28 cellular contexts compared by ENCODE assay signal in the genomic region with DNA sequence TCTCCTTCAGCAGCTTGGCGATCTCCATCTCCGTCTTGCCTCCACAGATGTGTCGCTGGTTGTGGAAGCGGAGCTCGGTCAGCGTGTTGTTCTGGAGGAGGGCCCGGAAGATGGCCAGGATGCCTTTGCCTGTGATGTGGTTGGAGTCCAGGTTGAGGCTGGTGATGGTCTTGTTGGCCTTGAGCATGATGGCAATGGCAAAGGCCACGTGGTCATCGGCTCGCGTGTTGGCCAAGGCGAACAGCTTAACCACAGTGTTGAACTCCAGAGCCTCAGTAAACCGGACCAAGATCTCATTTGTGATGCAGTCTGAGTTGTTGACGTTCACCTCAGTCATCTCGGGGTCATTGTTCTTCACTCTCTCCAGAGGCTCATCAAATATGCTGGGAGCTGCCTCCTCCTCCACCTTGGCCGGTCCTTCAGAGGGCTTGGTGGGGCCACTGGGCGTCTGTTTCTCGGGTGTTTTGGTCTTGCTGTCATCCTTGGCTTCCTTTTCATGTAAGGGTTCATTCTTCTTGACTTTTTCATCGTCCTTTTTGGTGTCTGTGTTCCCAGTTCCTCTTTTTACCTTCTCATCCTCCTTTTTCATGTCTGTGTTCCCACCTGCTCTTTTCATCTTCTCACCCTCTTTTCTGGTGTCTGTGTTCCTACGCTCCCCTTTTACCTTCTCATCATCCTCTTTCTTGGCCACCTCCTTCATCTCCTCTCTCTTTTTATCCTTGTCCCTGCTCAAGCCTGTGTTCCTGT. TPM values are rescaled to one million over a fixed set of nuclear protein-coding genes. Genes with fewer than 3 reads are reported as not detected.
DNase-seq lines count a peak whose midpoint lies in the region; ATAC-seq and TF ChIP-seq lines count a peak whose summit lies in the region.
"Had no signal": no experiment of that assay in that cellular context is flagged by ENCODE, and none has a peak within 500 bp of the region (broad histone marks: within the 10 kb centered on the region; RNA-seq: fewer than 3 reads in every experiment).

No MANE protein-coding gene starts in this region.

- H3K36me3 ChIP-seq in IMR-90 (ENCODE audit: control insufficient read depth, insufficient read depth, low read length) = peaks cover 36% of the 10 kb centered on the region
- peaks cover 37% of the 10 kb centered on the region for H3K36me3 ChIP-seq in thoracic aorta
- no peaks in the 10 kb centered on the region for H3K36me3 ChIP-seq in CD4-positive, alpha-beta memory T cell (ENCODE audit: insufficient read depth, low read length)
- H3K36me3 ChIP-seq: MG63, neural progenitor cell had no signal

- H4K8ac ChIP-seq in IMR-90 (ENCODE audit: low read depth in 2 of 2, low read length in 2 of 2) = no peak overlapping the region

- no peak for DNase-seq in IMR-90
- DNase-seq in coronary artery (ENCODE audit: low spot score) = no peak
- DNase-seq in osteocyte (ENCODE audit: extremely low spot score, unreplicated experiment) = no peak
- no peak for DNase-seq in thoracic aorta (ENCODE audit: low spot score)
- no peak for DNase-seq in activated naive CD4-positive, alpha-beta T cell treated with anti-CD3 and anti-CD28 coated beads for 36 hours
- no peak for DNase-seq in activated T-helper 1 cell treated with anti-CD3 and anti-CD28 coated beads, Interleukin-12 subunit alpha, Interleukin-12 subunit beta, Interleukin-2, Interleukin-4 antibody, amounts not matched to agents 30 ng/mL and 10 ng/mL and 1 ng/mL, durations not matched to agents 14 hours and 24 hours and 36 hours (ENCODE audit: low spot score)
- DNase-seq in CD4-positive, alpha-beta memory T cell = no peak
- DNase-seq: activated CD4-positive, alpha-beta T cell treated with anti-CD3 and anti-CD28 coated beads, Interleukin-2, amount 10 ng/mL, durations not matched to agents 7 days and 5 days; activated CD8-positive, alpha-beta memory T cell treated with anti-CD3 and anti-CD28 coated beads, Interleukin-2, amount 10 ng/mL, durations not matched to agents 7 days and 5 days; activated naive CD8-positive, alpha-beta T cell treated with anti-CD3 and anti-CD28 coated beads for 36 hours; C1 segment of cervical spinal cord; dermis blood vessel endothelial cell; foreskin keratinocyte; hippocampal formation; NCI-H1417 treated with DMSO at 0.1 percent for 48 hours; NCI-H2107; NCI-H510A treated with DMSO at 0.1 percent for 48 hours; Peyer's patch; stimulated activated CD4-positive, alpha-beta T cell treated with anti-CD3 and anti-CD28 coated beads, Interleukin-4, amount 100 ng/mL, for 24 hours; T-helper 2 cell had no signal

- CTCF ChIA-PET in IMR-90 (lab: Yijun Ruan, JAX) = no interaction called here
- CTCF ChIA-PET in activated naive CD4-positive, alpha-beta T cell treated with anti-CD3 and anti-CD28 coated beads for 36 hours (lab: Charles Lee) = interaction anchor here (0.6 to 8.0 kb wide), 2 partner anchors 73 to 164 kb away, joined by 5 to 123 read pairs; no protein-coding TSS in a partner anchor
- CTCF ChIA-PET in CD4-positive, alpha-beta memory T cell (lab: Charles Lee; ENCODE audit: partially characterized antibody) = interaction anchor here (0.7 to 5.2 kb wide), 2 partner anchors 18 to 72 kb away, joined by 3 to 91 read pairs; no protein-coding TSS in a partner anchor

- peak overlapping the region; percentile 51; the same call in 1 of the 2 replicates for H2AK5ac ChIP-seq in IMR-90 (ENCODE audit: low read depth, low read length)

- no peak overlapping the region for H2BK20ac ChIP-seq in IMR-90 (ENCODE audit: low read depth, low read length)

- no peak for ATAC-seq in IMR-90 (ENCODE audit: low read depth)
- ATAC-seq in thoracic aorta (ENCODE audit: insufficient number of reproducible peaks, low FRiP score, low read depth) = no peak
- no peak for ATAC-seq in GM19035 (IDR thresholded peaks at IDR 0.05; ENCODE audit: unreplicated experiment)
- ATAC-seq: activated CD8-positive, alpha-beta memory T cell treated with anti-CD3 and anti-CD28 coated beads, Interleukin-2, amount 10 ng/mL, durations not matched to agents 7 days and 5 days; foreskin keratinocyte had no signal

- H3K36me3 Mint-ChIP-seq in osteocyte (ENCODE audit: unreplicated experiment) = peaks cover 12% of the 10 kb centered on the region
- no peaks in the 10 kb centered on the region for H3K36me3 Mint-ChIP-seq in activated naive CD4-positive, alpha-beta T cell treated with anti-CD3 and anti-CD28 coated beads for 36 hours (ENCODE audit: low read depth)
- no peaks in the 10 kb centered on the region for H3K36me3 Mint-ChIP-seq in activated T-helper 1 cell treated with anti-CD3 and anti-CD28 coated beads, Interleukin-12 subunit alpha, Interleukin-12 subunit beta, Interleukin-2, Interleukin-4 antibody, amounts not matched to agents 30 ng/mL and 10 ng/mL and 1 ng/mL, durations not matched to agents 14 hours and 24 hours and 36 hours (ENCODE audit: low read depth)
- H3K36me3 Mint-ChIP-seq in CD4-positive, alpha-beta memory T cell = no peaks in the 10 kb centered on the region
- H3K36me3 Mint-ChIP-seq: activated CD8-positive, alpha-beta memory T cell treated with anti-CD3 and anti-CD28 coated beads, Interleukin-2, amount 10 ng/mL, durations not matched to agents 7 days and 5 days; activated naive CD8-positive, alpha-beta T cell treated with anti-CD3 and anti-CD28 coated beads for 36 hours; IgD-negative memory B cell had no signal

- no peaks in the 10 kb centered on the region for H3K27me3 Mint-ChIP-seq in osteocyte (ENCODE audit: unreplicated experiment)
- no peaks in the 10 kb centered on the region for H3K27me3 Mint-ChIP-seq in activated naive CD4-positive, alpha-beta T cell treated with anti-CD3 and anti-CD28 coated beads for 36 hours (ENCODE audit: low read depth)
- peaks cover 4% of the 10 kb centered on the region for H3K27me3 Mint-ChIP-seq in activated T-helper 1 cell treated with anti-CD3 and anti-CD28 coated beads, Interleukin-12 subunit alpha, Interleukin-12 subunit beta, Interleukin-2, Interleukin-4 antibody, amounts not matched to agents 30 ng/mL and 10 ng/mL and 1 ng/mL, durations not matched to agents 14 hours and 24 hours and 36 hours (ENCODE audit: insufficient read depth)
- H3K27me3 Mint-ChIP-seq in CD4-positive, alpha-beta memory T cell = peaks cover 0 to 2% of the 10 kb centered on the region in 2 donors
- H3K27me3 Mint-ChIP-seq: activated naive CD8-positive, alpha-beta T cell treated with anti-CD3 and anti-CD28 coated beads for 36 hours; stimulated activated naive CD8-positive, alpha-beta T cell treated with anti-CD3 and anti-CD28 coated beads, Interleukin-15, Interleukin-2, amounts not matched to agents 100 ng/mL and 50 ng/mL, for 24 hours had no signal

- peaks cover 47% of the 10 kb centered on the region for H3K4me1 Mint-ChIP-seq in osteocyte (ENCODE audit: unreplicated experiment)
- peaks cover 5% of the 10 kb centered on the region for H3K4me1 Mint-ChIP-seq in activated naive CD4-positive, alpha-beta T cell treated with anti-CD3 and anti-CD28 coated beads for 36 hours (ENCODE audit: low read depth)
- H3K4me1 Mint-ChIP-seq in activated T-helper 1 cell treated with anti-CD3 and anti-CD28 coated beads, Interleukin-12 subunit alpha, Interleukin-12 subunit beta, Interleukin-2, Interleukin-4 antibody, amounts not matched to agents 30 ng/mL and 10 ng/mL and 1 ng/mL, durations not matched to agents 14 hours and 24 hours and 36 hours (ENCODE audit: low read depth) = peaks cover 10% of the 10 kb centered on the region
- H3K4me1 Mint-ChIP-seq in CD4-positive, alpha-beta memory T cell = peaks cover 5 to 7% (median 6%) of the 10 kb centered on the region in 4 donors

- H2AFZ ChIP-seq in IMR-90 (replicated peaks; ENCODE audit: low read length, poor library complexity) = no peak overlapping the region
- H2AFZ ChIP-seq: neural progenitor cell had no signal

- no peak overlapping the region for H3K9ac ChIP-seq in IMR-90 (ENCODE audit: low read depth, low read length)
- H3K9ac ChIP-seq: neural progenitor cell had no signal

- H3K27ac ChIP-seq in IMR-90 (ENCODE audit: insufficient read depth, low read length) (no peak overlapping the region), coronary artery (peak overlapping the region; percentile 58 to 91), thoracic aorta (peak overlapping the region; percentile 93 to 96)
- no peak overlapping the region for H3K27ac ChIP-seq in CD4-positive, alpha-beta memory T cell (ENCODE audit: low read depth, low read length)
- H3K27ac ChIP-seq: epithelial cell of prostate, foreskin keratinocyte, neural progenitor cell, VCaP had no signal

- H2AK9ac ChIP-seq in IMR-90 (replicated peaks; ENCODE audit: low read depth, low read length, poor library complexity) = no peak overlapping the region

- H2BK15ac ChIP-seq in IMR-90 (ENCODE audit: low read depth, low read length) = no peak overlapping the region

- no peak overlapping the region for H4K91ac ChIP-seq in IMR-90 (ENCODE audit: insufficient read depth, low read depth, low read length)

- no peaks in the 10 kb centered on the region for H3K9me3 Mint-ChIP-seq in osteocyte (ENCODE audit: unreplicated experiment)
- no peaks in the 10 kb centered on the region for H3K9me3 Mint-ChIP-seq in activated naive CD4-positive, alpha-beta T cell treated with anti-CD3 and anti-CD28 coated beads for 36 hours
- no peaks in the 10 kb centered on the region for H3K9me3 Mint-ChIP-seq in activated T-helper 1 cell treated with anti-CD3 and anti-CD28 coated beads, Interleukin-12 subunit alpha, Interleukin-12 subunit beta, Interleukin-2, Interleukin-4 antibody, amounts not matched to agents 30 ng/mL and 10 ng/mL and 1 ng/mL, durations not matched to agents 14 hours and 24 hours and 36 hours
- H3K9me3 Mint-ChIP-seq in CD4-positive, alpha-beta memory T cell = no peaks in the 10 kb centered on the region
- H3K9me3 Mint-ChIP-seq: activated CD4-positive, alpha-beta T cell treated with anti-CD3 and anti-CD28 coated beads, Interleukin-2, amount 10 ng/mL, durations not matched to agents 7 days and 5 days; activated naive CD8-positive, alpha-beta T cell treated with anti-CD3 and anti-CD28 coated beads for 36 hours; neural progenitor cell; stimulated activated naive CD8-positive, alpha-beta T cell treated with anti-CD3 and anti-CD28 coated beads, Interleukin-15, Interleukin-2, amounts not matched to agents 100 ng/mL and 50 ng/mL, for 24 hours had no signal

- H3K4me3 ChIP-seq in IMR-90 (ENCODE audit: insufficient read depth, low read depth, low read length) (no peak overlapping the region), coronary artery (peak overlapping the region; percentile 3), thoracic aorta (no peak overlapping the region)
- no peak overlapping the region for H3K4me3 ChIP-seq in CD4-positive, alpha-beta memory T cell (ENCODE audit: low read length in 2 of 2)
- H3K4me3 ChIP-seq: MG63, neural progenitor cell, Peyer's patch had no signal

- H3K14ac ChIP-seq in IMR-90 (replicated peaks; ENCODE audit: low read depth, low read length) = no peak overlapping the region

- peak overlapping the region; percentile 13; the same call in 1 of the 2 replicates for H3K4ac ChIP-seq in IMR-90 (ENCODE audit: low read depth, low read length)

- intact Hi-C loops in IMR-90 (cut with micrococcal nuclease) = no loop called here
- intact Hi-C loops in activated naive CD4-positive, alpha-beta T cell treated with anti-CD3 and anti-CD28 coated beads for 36 hours (cut with micrococcal nuclease) = no loop called here
- intact Hi-C loops in activated T-helper 1 cell treated with anti-CD3 and anti-CD28 coated beads, Interleukin-12 subunit alpha, Interleukin-12 subunit beta, Interleukin-2, Interleukin-4 antibody, amounts not matched to agents 30 ng/mL and 10 ng/mL and 1 ng/mL, durations not matched to agents 14 hours and 24 hours and 36 hours (cut with micrococcal nuclease) = no loop called here
- intact Hi-C loops in CD4-positive, alpha-beta memory T cell (cut with micrococcal nuclease) = no loop called here

- H3K27me3 ChIP-seq in IMR-90 (ENCODE audit: control insufficient read depth, insufficient read depth, low read length) = no peaks in the 10 kb centered on the region
- H3K27me3 ChIP-seq in thoracic aorta (replicated peaks; ENCODE audit: insufficient read depth) = no peaks in the 10 kb centered on the region
- H3K27me3 ChIP-seq in CD4-positive, alpha-beta memory T cell (ENCODE audit: insufficient read depth, low read length) = no peaks in the 10 kb centered on the region
- H3K27me3 ChIP-seq: foreskin keratinocyte, MG63, neural progenitor cell, Peyer's patch had no signal

- no peak overlapping the region for H4K5ac ChIP-seq in IMR-90 (ENCODE audit: low read depth, low read length)

- H3K4me3 Mint-ChIP-seq in osteocyte (ENCODE audit: unreplicated experiment) = no peak overlapping the region
- H3K4me3 Mint-ChIP-seq in activated naive CD4-positive, alpha-beta T cell treated with anti-CD3 and anti-CD28 coated beads for 36 hours = no peak overlapping the region
- H3K4me3 Mint-ChIP-seq in activated T-helper 1 cell treated with anti-CD3 and anti-CD28 coated beads, Interleukin-12 subunit alpha, Interleukin-12 subunit beta, Interleukin-2, Interleukin-4 antibody, amounts not matched to agents 30 ng/mL and 10 ng/mL and 1 ng/mL, durations not matched to agents 14 hours and 24 hours and 36 hours = no peak overlapping the region
- H3K4me3 Mint-ChIP-seq in CD4-positive, alpha-beta memory T cell = no peak overlapping the region
- H3K4me3 Mint-ChIP-seq: activated CD4-positive, alpha-beta T cell treated with anti-CD3 and anti-CD28 coated beads, Interleukin-2, amount 10 ng/mL, durations not matched to agents 7 days and 5 days; activated CD8-positive, alpha-beta memory T cell treated with anti-CD3 and anti-CD28 coated beads, Interleukin-2, amount 10 ng/mL, durations not matched to agents 7 days and 5 days; activated naive CD8-positive, alpha-beta T cell treated with anti-CD3 and anti-CD28 coated beads for 36 hours; IgD-negative memory B cell; neural progenitor cell; stimulated activated naive CD8-positive, alpha-beta T cell treated with anti-CD3 and anti-CD28 coated beads, Interleukin-15, Interleukin-2, amounts not matched to agents 100 ng/mL and 50 ng/mL, for 24 hours had no signal

- no peaks in the 10 kb centered on the region for H4K20me1 ChIP-seq in IMR-90 (ENCODE audit: insufficient read depth, low read length)

- TF ChIP-seq CTCF in IMR-90 (conservative IDR thresholded peaks at IDR 0.05; ENCODE audit: low read depth, low read length) (no peak), coronary artery (IDR thresholded peaks at IDR 0.05) (no peak), osteocyte (IDR thresholded peaks at IDR 0.05) (no peak), thoracic aorta (IDR thresholded peaks at IDR 0.05) (no peak)

- POLR2A ChIA-PET in IMR-90 (lab: Charles Lee; ENCODE audit: unreplicated experiment) = no interaction called here
- POLR2A ChIA-PET in CD4-positive, alpha-beta memory T cell (lab: Charles Lee; ENCODE audit: partially characterized antibody) = no interaction called here

- H3K23ac ChIP-seq in IMR-90 (ENCODE audit: low read depth, low read length) = no peak overlapping the region

- H2BK5ac ChIP-seq in IMR-90 (ENCODE audit: low read depth, low read length, poor library complexity, severe bottlenecking) = no peak overlapping the region

- no peak for TF ChIP-seq RAD21 in IMR-90 (IDR thresholded peaks at IDR 0.05; ENCODE audit: low read length)

- no peak overlapping the region for H3K4me2 ChIP-seq in IMR-90 (ENCODE audit: low read depth, low read length)
- H3K4me2 ChIP-seq: neural progenitor cell had no signal

- no peak overlapping the region for H3K18ac ChIP-seq in IMR-90 (ENCODE audit: low read depth, low read length)

- H3K4me1 ChIP-seq in IMR-90 (ENCODE audit: control insufficient read depth, insufficient read depth, low read length) (peaks cover 28% of the 10 kb centered on the region), thoracic aorta (ENCODE audit: control insufficient read depth in 1 of 2, low read depth in 2 of 2) (peaks cover 61 to 82% of the 10 kb centered on the region in 2 donors)
- H3K4me1 ChIP-seq in CD4-positive, alpha-beta memory T cell (ENCODE audit: insufficient read depth, low read length) = peaks cover 7% of the 10 kb centered on the region
- H3K4me1 ChIP-seq: neural progenitor cell had no signal

- H3K56ac ChIP-seq in IMR-90 (ENCODE audit: extremely low read depth, insufficient read depth, low read length) = no peak overlapping the region

- peaks cover 23 to 50% of the 10 kb centered on the region in 2 experiments for H3K79me1 ChIP-seq in IMR-90 (ENCODE audit: low read depth in 1 of 2, low read length in 2 of 2)

- dilution Hi-C loops in IMR-90 (cut with HindIII; ENCODE audit: low sequenced_read_pairs, unreplicated experiment) = no loop called here

- peak overlapping the region; percentile 76 for H3K27ac Mint-ChIP-seq in osteocyte (ENCODE audit: unreplicated experiment)
- no peak overlapping the region for H3K27ac Mint-ChIP-seq in activated naive CD4-positive, alpha-beta T cell treated with anti-CD3 and anti-CD28 coated beads for 36 hours
- H3K27ac Mint-ChIP-seq in activated T-helper 1 cell treated with anti-CD3 and anti-CD28 coated beads, Interleukin-12 subunit alpha, Interleukin-12 subunit beta, Interleukin-2, Interleukin-4 antibody, amounts not matched to agents 30 ng/mL and 10 ng/mL and 1 ng/mL, durations not matched to agents 14 hours and 24 hours and 36 hours = no peak overlapping the region
- H3K27ac Mint-ChIP-seq in CD4-positive, alpha-beta memory T cell = peak overlapping the region in 2 of 7 donors; percentile 4 to 42
- H3K27ac Mint-ChIP-seq: activated CD4-positive, alpha-beta T cell treated with anti-CD3 and anti-CD28 coated beads, Interleukin-2, amount 10 ng/mL, durations not matched to agents 7 days and 5 days; activated CD8-positive, alpha-beta memory T cell treated with anti-CD3 and anti-CD28 coated beads, Interleukin-2, amount 10 ng/mL, durations not matched to agents 7 days and 5 days; activated naive CD8-positive, alpha-beta T cell treated with anti-CD3 and anti-CD28 coated beads for 36 hours; IgD-negative memory B cell; neural progenitor cell; stimulated activated naive CD8-positive, alpha-beta T cell treated with anti-CD3 and anti-CD28 coated beads, Interleukin-15, Interleukin-2, amounts not matched to agents 100 ng/mL and 50 ng/mL, for 24 hours had no signal

- peaks cover 22% of the 10 kb centered on the region for H3K9me1 ChIP-seq in IMR-90 (ENCODE audit: insufficient read depth, low read length)

- no peak overlapping the region for H2BK120ac ChIP-seq in IMR-90 (ENCODE audit: low read depth, low read length)

- H3K9me3 ChIP-seq in IMR-90 (ENCODE audit: control insufficient read depth, insufficient read depth, low read length) (no peaks in the 10 kb centered on the region), thoracic aorta (no peaks in the 10 kb centered on the region)
- H3K9me3 ChIP-seq in CD4-positive, alpha-beta memory T cell (ENCODE audit: control insufficient read depth in 1 of 2, low read length in 2 of 2) = no peaks in the 10 kb centered on the region
- H3K9me3 ChIP-seq: MG63, Peyer's patch had no signal

- WGBS in IMR-90 (ENCODE audit: extremely low coverage in 2 of 2, insufficient read length in 1 of 2), 2 experiments = 86% methylated on average over 11 of the region's 20 CpGs; no CpG with 5 or more reads in 1 of the 2 experiments

- no peak for TF ChIP-seq POLR2A in IMR-90 (IDR thresholded peaks at IDR 0.05; ENCODE audit: low read depth, low read length)

- BruUV-seq in IMR-90 (replicated peaks; lab: Mats Ljungman, UMichigan) = TSS peak; percentile 80

- in situ Hi-C loops in IMR-90 (cut with MboI; ENCODE audit: low sequenced_read_pairs) = loop anchor here (5.0 to 10.0 kb wide), 2 partner anchors 67 to 225 kb away; a partner anchor contains a TSS

RNA-seq across cellular contexts. Expression of a gene that starts 11.2 kb away (rescaled TPM):
- total RNA-seq in IMR-90 (2012; rRNA removed) (10.0 and 11.1 TPM in 2 replicates), osteocyte (31.4 and 32.1 TPM in 2 replicates), thoracic aorta (100 to 1,000 TPM in 1 of 2 donors, 10 to 100 TPM in 1; 38.9 to 115 TPM)
- polyA plus RNA-seq in IMR-90 (2012; rRNA removed) = 34.8 and 47.8 TPM in 2 replicates
- 29.9 and 53.0 TPM in 2 replicates for polyA plus RNA-seq in IMR-90 (2012; cell fraction: cytosol; rRNA removed)
- polyA plus RNA-seq in IMR-90 (2012; cell fraction: nucleus; rRNA removed; ENCODE audit: low replicate concordance) = 15.0 and 28.3 TPM in 2 replicates
- under 1 TPM in 1 of 2 experiments, not detected in 1; 0.33 TPM for total RNA-seq in activated naive CD4-positive, alpha-beta T cell treated with anti-CD3 and anti-CD28 coated beads for 36 hours
- total RNA-seq in activated T-helper 1 cell treated with anti-CD3 and anti-CD28 coated beads, Interleukin-12 subunit alpha, Interleukin-12 subunit beta, Interleukin-2, Interleukin-4 antibody, amounts not matched to agents 30 ng/mL and 10 ng/mL and 1 ng/mL, durations not matched to agents 14 hours and 24 hours and 36 hours = 0.67 and 0.73 TPM in 2 replicates
- total RNA-seq in CD4-positive, alpha-beta memory T cell = under 1 TPM; 0.58 to 0.94 TPM
- under 1 TPM in 1 of 2 donors, not detected in 1; 0.59 TPM for polyA plus RNA-seq in CD4-positive, alpha-beta memory T cell
- total RNA-seq: activated naive CD8-positive, alpha-beta T cell treated with anti-CD3 and anti-CD28 coated beads for 36 hours had no signal

RNA-seq across cellular contexts. Expression of a gene that starts 46.5 kb away (rescaled TPM):
- total RNA-seq in IMR-90 (2012; rRNA removed) (44.4 and 53.2 TPM in 2 replicates), osteocyte (15.1 and 15.9 TPM in 2 replicates), thoracic aorta (100 to 1,000 TPM; 638 to 761 TPM)
- polyA plus RNA-seq in IMR-90 (2012; rRNA removed) = 48.6 and 51.7 TPM in 2 replicates
- polyA plus RNA-seq in IMR-90 (2012; cell fraction: cytosol; rRNA removed) = 25.9 and 44.1 TPM in 2 replicates
- polyA plus RNA-seq in IMR-90 (2012; cell fraction: nucleus; rRNA removed; ENCODE audit: low replicate concordance) = 52.3 and 60.1 TPM in 2 replicates
- total RNA-seq in activated naive CD4-positive, alpha-beta T cell treated with anti-CD3 and anti-CD28 coated beads for 36 hours = not detected
- not detected in 2 replicates for total RNA-seq in activated T-helper 1 cell treated with anti-CD3 and anti-CD28 coated beads, Interleukin-12 subunit alpha, Interleukin-12 subunit beta, Interleukin-2, Interleukin-4 antibody, amounts not matched to agents 30 ng/mL and 10 ng/mL and 1 ng/mL, durations not matched to agents 14 hours and 24 hours and 36 hours
- not detected for total RNA-seq in CD4-positive, alpha-beta memory T cell
- not detected for polyA plus RNA-seq in CD4-positive, alpha-beta memory T cell
- total RNA-seq: activated CD4-positive, alpha-beta T cell treated with anti-CD3 and anti-CD28 coated beads, Interleukin-2, amount 10 ng/mL, durations not matched to agents 7 days and 5 days; activated CD8-positive, alpha-beta memory T cell treated with anti-CD3 and anti-CD28 coated beads, Interleukin-2, amount 10 ng/mL, durations not matched to agents 7 days and 5 days; activated naive CD8-positive, alpha-beta T cell treated with anti-CD3 and anti-CD28 coated beads for 36 hours; foreskin keratinocyte; mononuclear cell had no signal
- polyA plus RNA-seq: foreskin keratinocyte, IgD-negative memory B cell had no signal

RNA-seq across cellular contexts. Expression of a gene that starts 55.4 kb away (rescaled TPM):
- total RNA-seq in IMR-90 (2012; rRNA removed) (87.3 and 114 TPM in 2 replicates), osteocyte (48.0 and 50.8 TPM in 2 replicates), thoracic aorta (10 to 100 TPM; 29.6 to 44.7 TPM)
- 66.4 and 80.4 TPM in 2 replicates for polyA plus RNA-seq in IMR-90 (2012; rRNA removed)
- polyA plus RNA-seq in IMR-90 (2012; cell fraction: cytosol; rRNA removed) = 12.3 and 24.1 TPM in 2 replicates
- polyA plus RNA-seq in IMR-90 (2012; cell fraction: nucleus; rRNA removed; ENCODE audit: low replicate concordance) = 11.6 and 52.0 TPM in 2 replicates
- total RNA-seq in activated naive CD4-positive, alpha-beta T cell treated with anti-CD3 and anti-CD28 coated beads for 36 hours = 10 to 100 TPM; 52.6 to 54.4 TPM
- total RNA-seq in activated T-helper 1 cell treated with anti-CD3 and anti-CD28 coated beads, Interleukin-12 subunit alpha, Interleukin-12 subunit beta, Interleukin-2, Interleukin-4 antibody, amounts not matched to agents 30 ng/mL and 10 ng/mL and 1 ng/mL, durations not matched to agents 14 hours and 24 hours and 36 hours = 117 and 127 TPM in 2 replicates
- total RNA-seq in CD4-positive, alpha-beta memory T cell = 10 to 100 TPM; 26.0 to 27.1 TPM
- 10 to 100 TPM; 28.4 to 29.2 TPM for polyA plus RNA-seq in CD4-positive, alpha-beta memory T cell

Comparison
In these comparisons a context has a peak if more than half of its experiments do, and no peak if none do; other contexts are left out.
1. H3K27ac ChIP-seq: peak in coronary artery (2 of 2) and thoracic aorta (2 of 2); none in IMR-90 (single experiment) and CD4-positive, alpha-beta memory T cell (single experiment).
2. RNA of a gene that starts 46.5 kb away (total RNA-seq): 638 to 761 TPM in thoracic aorta, 44.4 to 53.2 TPM in IMR-90 and 15.1 to 15.9 TPM in osteocyte; not detected in activated naive CD4-positive, alpha-beta T cell treated with anti-CD3 and anti-CD28 coated beads for 36 hours, not detected in activated T-helper 1 cell treated with anti-CD3 and anti-CD28 coated beads, Interleukin-12 subunit alpha, Interleukin-12 subunit beta, Interleukin-2, Interleukin-4 antibody, amounts not matched to agents 30 ng/mL and 10 ng/mL and 1 ng/mL, durations not matched to agents 14 hours and 24 hours and 36 hours and not detected in CD4-positive, alpha-beta memory T cell; every median in the first group is over 10 times any median in the second.